In the genomic region with DNA sequence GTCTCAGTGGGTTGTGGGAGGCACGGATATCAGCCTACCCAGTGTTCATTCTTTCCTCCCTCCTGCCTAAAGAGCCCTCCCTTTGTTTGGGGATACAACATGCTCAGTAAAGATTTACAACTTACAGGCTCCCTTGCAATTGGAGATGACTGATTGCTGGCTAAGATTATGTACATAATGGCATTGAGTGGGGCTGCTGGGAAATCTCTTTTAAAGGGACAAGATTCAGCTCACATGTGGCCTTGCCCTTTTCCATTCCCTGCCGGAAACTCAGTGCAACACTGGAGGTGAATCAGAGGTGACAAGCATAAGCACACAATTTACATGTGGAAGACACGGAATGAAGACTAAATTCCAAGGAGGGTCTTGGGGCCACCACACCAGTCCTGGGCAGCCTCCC, we compare ENCODE assay signal across 1 cellular context.
TF ChIP-seq lines count a peak whose summit lies in the region.

No MANE protein-coding gene starts in this region.

TF ChIP-seq in SK-N-SH, 30 proteins besides CTCF, POLR2A, EP300 and RAD21 (continued from another document):
- TF ChIP-seq NRF1 (IDR thresholded peaks at IDR 0.05; ENCODE audit: low read depth, low read length): no peak
- no peak; the same call in 1 of the 2 replicates for TF ChIP-seq GATA2 (CRISPR knock-in tag; IDR thresholded peaks at IDR 0.05)
TF ChIP-seq in SK-N-SH: peak in this region for 0.
